Comparison of ENCODE assay signal across 8 cellular contexts in genomic region chr22:23402275-23403151, GRCh38.
A peak's percentile ranks its signal among the peaks of the same experiment; 100 is the strongest.
DNase-seq lines count a peak whose midpoint lies in the region; ATAC-seq and TF ChIP-seq lines count a peak whose summit lies in the region.

No MANE protein-coding gene starts in this region.

- no peak overlapping the region for H3K27ac Mint-ChIP-seq in naive B cell

- DNase-seq in DMS 273 (lab: John Stamatoyannopoulos, UW; ENCODE audit: unreplicated experiment) (peak; percentile 91), HAP-1 (ENCODE audit: low spot score in 2 of 2) (peak; percentile 78 to 91), NCI-H2171 (lab: John Stamatoyannopoulos, UW) (peak; percentile 74), esophagus muscularis mucosa (ENCODE audit: extremely low spot score) (no peak), naive B cell (peak; percentile 49), SW 1271 (lab: John Stamatoyannopoulos, UW) (no peak)
- DNase-seq in activated CD8-positive, alpha-beta memory T cell treated with anti-CD3 and anti-CD28 coated beads, Interleukin-2, amount 50 U/mL, for 48 hours: peak; percentile 76

- no peak for TF ChIP-seq POLR2A in esophagus muscularis mucosa (IDR thresholded peaks at IDR 0.05; ENCODE audit: low read depth)

- H3K36me3 ChIP-seq in HAP-1 (replicated peaks) (no peaks in the 10 kb centered on the region), esophagus muscularis mucosa (no peaks in the 10 kb centered on the region)

- peak overlapping the region; percentile 22 to 41 (median 38) for H3K27ac ChIP-seq in esophagus muscularis mucosa (replicated peaks in 1 of 4)
- H3K27ac ChIP-seq in temporal lobe (ENCODE audit: low read depth, low read length): peak overlapping the region; percentile 61

- peak; percentile 49 to 72 (median 66) for TF ChIP-seq CTCF in esophagus muscularis mucosa (IDR thresholded peaks at IDR 0.05)

- in situ Hi-C loops in HAP-1 (cut with MboI; ENCODE audit: low sequenced_read_pairs): no loop called here

- no peaks in the 10 kb centered on the region; the same call in 1 of the 2 replicates for H3K27me3 ChIP-seq in HAP-1 (ENCODE audit: low read depth)
- H3K27me3 ChIP-seq in esophagus muscularis mucosa: peaks cover 0 to 19% (median 0%) of the 10 kb centered on the region in 4 donors

- H3K9me3 ChIP-seq in HAP-1 (no peaks in the 10 kb centered on the region), esophagus muscularis mucosa (no peaks in the 10 kb centered on the region)

- H3K27me3 Mint-ChIP-seq in naive B cell: peaks cover 0 to 7% (median 6%) of the 10 kb centered on the region in 3 donors

- no peaks in the 10 kb centered on the region for H3K9me3 Mint-ChIP-seq in naive B cell

- intact Hi-C loops in esophagus muscularis mucosa (cut with DNase I): loop anchor here (5.0 kb wide), 2 partner anchors 135 to 190 kb away; no protein-coding TSS in a partner anchor

- 12% methylated on average over 24 of the region's 82 CpGs for WGBS in esophagus muscularis mucosa

- peak overlapping the region; percentile 21 for H3K4me3 ChIP-seq in HAP-1
- peak overlapping the region; percentile 45 to 57 (median 52) for H3K4me3 ChIP-seq in esophagus muscularis mucosa

- H3K4me1 ChIP-seq in HAP-1 (peaks cover 7% of the 10 kb centered on the region; the same call in 1 of the 2 replicates), esophagus muscularis mucosa (peaks cover 4 to 17% (median 12%) of the 10 kb centered on the region in 4 donors)

- peak overlapping the region in 5 of 8 donors; percentile 36 to 74 (median 58) for H3K4me3 Mint-ChIP-seq in naive B cell

- H3K4me1 Mint-ChIP-seq in naive B cell: peaks cover 0 to 3% (median 0%) of the 10 kb centered on the region in 3 donors

- peak; percentile 90 to 94 for ATAC-seq in naive B cell (ENCODE audit: low read depth in 2 of 2)

- TF ChIP-seq EP300 in esophagus muscularis mucosa (IDR thresholded peaks at IDR 0.05): no peak

- no peaks in the 10 kb centered on the region for H3K36me3 Mint-ChIP-seq in naive B cell

Comparison
In these comparisons a context has a peak if more than half of its experiments do, and no peak if none do; other contexts are left out.
1. DNase-seq: peak in DMS 273 (single experiment), HAP-1 (2 of 2), NCI-H2171 (single experiment), activated CD8-positive, alpha-beta memory T cell treated with anti-CD3 and anti-CD28 coated beads, Interleukin-2, amount 50 U/mL, for 48 hours (single experiment) and naive B cell (single experiment); none in esophagus muscularis mucosa (single experiment) and SW 1271 (0 of 2).